In genomic region chr3:172512363-172512762, GRCh38 we compare ENCODE assay signal across 8 cellular contexts. TPM values are rescaled to one million over a fixed set of nuclear protein-coding genes. Genes with fewer than 3 reads are reported as not detected.
A peak's percentile ranks its signal among the peaks of the same experiment; 100 is the strongest.
DNase-seq lines count a peak whose midpoint lies in the region; ATAC-seq and TF ChIP-seq lines count a peak whose summit lies in the region.

No MANE protein-coding gene starts in this region.

- TF ChIP-seq CTCF in omental fat pad (IDR thresholded peaks at IDR 0.05), result no peak

- DNase-seq in activated CD4-positive, alpha-beta T cell treated with anti-CD3 and anti-CD28 coated beads for 48 hours, result peak; percentile 83
- DNase-seq in germinal center (ENCODE audit: low spot score) (peak; percentile 22), DMS153 (lab: John Stamatoyannopoulos, UW) (no peak), omental fat pad (ENCODE audit: low spot score) (no peak), GOT3 (lab: John Stamatoyannopoulos, UW) (no peak)
- DNase-seq in stimulated activated CD4-positive, alpha-beta T cell treated with anti-CD3 and anti-CD28 coated beads, Interleukin-2, amount 100 ng/mL, for 48 hours, result peak; percentile 59 to 61

- peak; percentile 53 for ATAC-seq in GM19438 (IDR thresholded peaks at IDR 0.05; ENCODE audit: low read depth, unreplicated experiment)
- ATAC-seq in HG03280 (IDR thresholded peaks at IDR 0.05; ENCODE audit: unreplicated experiment), result peak; percentile 50
- no peak for ATAC-seq in omental fat pad (ENCODE audit: low FRiP score)

RNA-seq across cellular contexts. Expression of gene TNFSF10, which starts 10.9 kb away (rescaled TPM):
- total RNA-seq in omental fat pad, result 100 to 1,000 TPM in 2 of 4 donors, 10 to 100 TPM in 2; 23.8 to 220 (median 121) TPM

Comparison
In these comparisons a context has a peak if more than half of its experiments do, and no peak if none do; other contexts are left out.
1. DNase-seq: peak in activated CD4-positive, alpha-beta T cell treated with anti-CD3 and anti-CD28 coated beads for 48 hours (single experiment), germinal center (single experiment) and stimulated activated CD4-positive, alpha-beta T cell treated with anti-CD3 and anti-CD28 coated beads, Interleukin-2, amount 100 ng/mL, for 48 hours (2 of 2); none in DMS153 (single experiment), omental fat pad (single experiment) and GOT3 (single experiment).